Comparison of ENCODE assay signal across 16 cellular contexts in genomic region chr14:49364752-49365117, GRCh38.
"Had no signal": no experiment of that assay in that cellular context is flagged by ENCODE, and none has a peak within 500 bp of the region (broad histone marks: within the 10 kb centered on the region; RNA-seq: fewer than 3 reads in every experiment).

No MANE protein-coding gene starts in this region.

- H3K4me1 ChIP-seq: foreskin keratinocyte, heart right ventricle, left ventricle myocardium inferior, lower lobe of right lung had no signal

- DNase-seq: dermis blood vessel endothelial cell; dorsolateral prefrontal cortex; effector CD4-positive, alpha-beta T cell; effector memory CD4-positive, alpha-beta T cell; foreskin keratinocyte; heart right ventricle; hippocampal formation; left cardiac atrium; left ventricle myocardium inferior; lower lobe of right lung; mesenchymal stem cell; mucosa of descending colon; naive B cell had no signal

- H3K4me3 ChIP-seq: coronary artery, dorsolateral prefrontal cortex, esophagus muscularis mucosa, gastroesophageal sphincter, heart right ventricle, left ventricle myocardium inferior, lower lobe of right lung, mucosa of descending colon had no signal

- H3K27me3 ChIP-seq: esophagus muscularis mucosa, foreskin keratinocyte, gastroesophageal sphincter, heart right ventricle had no signal

- ATAC-seq: foreskin keratinocyte, gastroesophageal sphincter, heart right ventricle, left cardiac atrium, lower lobe of right lung, mucosa of descending colon had no signal

- H3K9me3 ChIP-seq: esophagus muscularis mucosa, lower lobe of right lung, mucosa of descending colon had no signal

- H3K36me3 ChIP-seq: esophagus muscularis mucosa, gastroesophageal sphincter, heart right ventricle, left ventricle myocardium inferior, lower lobe of right lung had no signal

- H3K27ac ChIP-seq: coronary artery, dorsolateral prefrontal cortex, esophagus muscularis mucosa, foreskin keratinocyte, gastroesophageal sphincter, heart right ventricle, left ventricle myocardium inferior, lower lobe of right lung had no signal
